In the genomic region with DNA sequence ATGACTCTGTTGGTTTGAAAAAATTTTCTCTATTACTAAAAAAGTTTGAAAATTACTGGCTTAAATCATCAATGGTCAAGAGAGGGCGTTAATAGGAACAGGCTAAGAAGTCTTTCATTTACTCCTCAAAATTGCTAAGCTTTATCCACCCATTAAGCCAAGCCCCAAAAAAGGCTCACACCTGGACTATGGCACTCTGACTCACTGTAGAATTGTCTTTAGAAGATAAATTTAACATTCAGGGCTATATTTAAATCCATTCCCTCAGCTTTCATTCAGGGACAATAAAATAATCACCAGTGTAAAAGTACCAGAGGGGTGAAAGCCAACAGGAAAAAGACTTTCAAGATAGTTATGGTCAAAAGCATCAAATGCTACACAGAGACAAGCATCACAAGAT, we compare ENCODE assay signal across 33 cellular contexts.
"Had no signal": no experiment of that assay in that cellular context is flagged by ENCODE, and none has a peak within 500 bp of the region (broad histone marks: within the 10 kb centered on the region; RNA-seq: fewer than 3 reads in every experiment).

No MANE protein-coding gene starts in this region.

- H3K4me1 ChIP-seq: adrenal gland, body of pancreas, breast epithelium had no signal

- DNase-seq: activated B cell treated with CpG ODN at 0.5 μM for 24 hours; activated CD4-positive, alpha-beta memory T cell treated with anti-CD3 and anti-CD28 coated beads for 36 hours; activated CD4-positive, alpha-beta T cell treated with anti-CD3 and anti-CD28 coated beads for 4 hours; activated CD4-positive, alpha-beta T cell treated with anti-CD3 and anti-CD28 coated beads, Interleukin-2, amount 10 ng/mL, durations not matched to agents 24 days and 14 days; activated CD4-positive, alpha-beta T cell treated with anti-CD3 and anti-CD28 coated beads, Interleukin-2, amount 50 U/mL, for 1 hour; activated CD4-positive, alpha-beta T cell treated with anti-CD3 and anti-CD28 coated beads, Interleukin-2, amount 50 U/mL, for 4 hours; activated CD4-positive, CD25-positive, alpha-beta regulatory T cell treated with anti-CD3 and anti-CD28 coated beads, Interleukin-2, amount 50 U/mL, for 72 hours; activated CD8-positive, alpha-beta memory T cell treated with anti-CD3 and anti-CD28 coated beads, Interleukin-2, amount 50 U/mL, for 4 hours; activated CD8-positive, alpha-beta T cell treated with anti-CD3 and anti-CD28 coated beads for 36 hours; activated effector memory CD4-positive, alpha-beta T cell treated with anti-CD3 and anti-CD28 coated beads, Interleukin-2, amount 50 U/mL, for 16 hours; activated gamma-delta T cell treated with Interleukin-2 at 50 U/mL for 16 hours; activated naive CD4-positive, alpha-beta T cell; activated naive CD4-positive, alpha-beta T cell treated with anti-CD3 and anti-CD28 coated beads for 36 hours; activated naive CD4-positive, alpha-beta T cell treated with anti-CD3 and anti-CD28 coated beads, Interleukin-2, amount 50 U/mL, for 16 hours; activated naive CD8-positive, alpha-beta T cell treated with anti-CD3 and anti-CD28 coated beads for 36 hours; activated T-cell treated with anti-CD3 and anti-CD28 coated beads for 4 hours; activated T-cell treated with anti-CD3 and anti-CD28 coated beads, Interleukin-2, amount 50 U/mL, for 1 hour; activated T-cell treated with anti-CD3 and anti-CD28 coated beads, Interleukin-2, amount 50 U/mL, for 4 hours; activated T-cell treated with anti-CD3 and anti-CD28 coated beads, Interleukin-2, amount 50 U/mL, for 72 hours; adrenal gland; amniotic stem cell; aorta; body of pancreas; brain microvascular endothelial cell; central memory CD4-positive, alpha-beta T cell; T-cell; T-helper 2 cell; T-helper 9 cell had no signal

- H3K27ac ChIP-seq: adrenal gland, body of pancreas, brain microvascular endothelial cell, breast epithelium, VCaP had no signal

- ATAC-seq: activated CD8-positive, alpha-beta T cell treated with anti-CD3 and anti-CD28 coated beads for 36 hours; activated naive CD4-positive, alpha-beta T cell treated with anti-CD3 and anti-CD28 coated beads, Interleukin-2, amount 50 U/mL, for 72 hours; activated T-cell treated with anti-CD3 and anti-CD28 coated beads, Interleukin-2, amount 50 U/mL, for 4 hours; activated T-cell treated with anti-CD3 and anti-CD28 coated beads, Interleukin-2, amount 50 U/mL, for 72 hours; activated T-helper 17 cell treated with anti-CD3 and anti-CD28 coated beads, Interleukin-2, amount 50 U/mL, for 72 hours; body of pancreas; T-cell had no signal

- H3K36me3 ChIP-seq: adrenal gland, brain microvascular endothelial cell, breast epithelium had no signal

- H3K4me3 ChIP-seq: adrenal gland, body of pancreas, breast epithelium had no signal

- H3K9me3 ChIP-seq: body of pancreas had no signal

- FAIRE-seq: astrocyte had no signal

- H3K27me3 ChIP-seq: adrenal gland, body of pancreas, brain microvascular endothelial cell, breast epithelium had no signal
